ENCODE assay signal across 8 cellular contexts in genomic region chr7:124033093-124033806, GRCh38. TPM values are rescaled to one million over a fixed set of nuclear protein-coding genes. Genes with fewer than 3 reads are reported as not detected.
DNase-seq lines count a peak whose midpoint lies in the region; ATAC-seq and TF ChIP-seq lines count a peak whose summit lies in the region.

No MANE protein-coding gene starts in this region.

- no peaks in the 10 kb centered on the region for H3K36me3 ChIP-seq in A673 (ENCODE audit: insufficient read depth, low read length, poor library complexity, severe bottlenecking)
- no peaks in the 10 kb centered on the region for H3K36me3 ChIP-seq in hepatocyte (replicated peaks; ENCODE audit: insufficient read depth, low read depth)
- H3K36me3 ChIP-seq in sigmoid colon: no peaks in the 10 kb centered on the region

- peak overlapping the region; percentile 100 for H3K4me2 ChIP-seq in hepatocyte

- DNase-seq in A673 (ENCODE audit: low spot score) (peak; percentile 83), hepatocyte (ENCODE audit: low spot score) (peak; percentile 37), sigmoid colon (peak; percentile 54), lower leg skin (ENCODE audit: low spot score in 2 of 2) (no peak), SIG-M5 treated with dmso at 0.1 percent for 504 hours (lab: John Stamatoyannopoulos, UW; ENCODE audit: unreplicated experiment) (no peak)
- DNase-seq in activated T-helper 1 cell treated with anti-CD3 and anti-CD28 coated beads, Interleukin-12 subunit alpha, Interleukin-12 subunit beta, Interleukin-2, Interleukin-4 antibody, amounts not matched to agents 30 ng/mL and 10 ng/mL and 1 ng/mL, durations not matched to agents 14 hours and 24 hours and 36 hours (ENCODE audit: low spot score): no peak
- DNase-seq in CD4-positive, alpha-beta T cell: no peak

- WGBS in hepatocyte (ENCODE audit: low lambda C conversion rate, missing lambda C conversion rate): 4% methylated on average over 47 of the region's 71 CpGs
- WGBS in sigmoid colon, 2 donors: 2 to 3% methylated on average over 71 of the region's 71 CpGs
- 3% methylated on average over 5 to 20 of the region's 71 CpGs for WGBS in lower leg skin, 2 donors

- H3K36me3 Mint-ChIP-seq in activated T-helper 1 cell treated with anti-CD3 and anti-CD28 coated beads, Interleukin-12 subunit alpha, Interleukin-12 subunit beta, Interleukin-2, Interleukin-4 antibody, amounts not matched to agents 30 ng/mL and 10 ng/mL and 1 ng/mL, durations not matched to agents 14 hours and 24 hours and 36 hours (ENCODE audit: low read depth): peaks cover 1% of the 10 kb centered on the region
- H3K36me3 Mint-ChIP-seq in CD4-positive, alpha-beta T cell (ENCODE audit: low read depth): no peaks in the 10 kb centered on the region

- ATAC-seq in GM21529 (IDR thresholded peaks at IDR 0.05; ENCODE audit: unreplicated experiment): peak; percentile 22
- ATAC-seq in CD4-positive, alpha-beta T cell (ENCODE audit: poor library complexity): no peak

- CTCF ChIA-PET in A673 (lab: Charles Lee): no interaction called here
- CTCF ChIA-PET in CD4-positive, alpha-beta T cell (lab: Charles Lee): no interaction called here

- peak overlapping the region; percentile 7 for H3K4me3 Mint-ChIP-seq in activated T-helper 1 cell treated with anti-CD3 and anti-CD28 coated beads, Interleukin-12 subunit alpha, Interleukin-12 subunit beta, Interleukin-2, Interleukin-4 antibody, amounts not matched to agents 30 ng/mL and 10 ng/mL and 1 ng/mL, durations not matched to agents 14 hours and 24 hours and 36 hours
- no peak overlapping the region for H3K4me3 Mint-ChIP-seq in CD4-positive, alpha-beta T cell

- peak overlapping the region; percentile 61 for H2AFZ ChIP-seq in hepatocyte

- H3K79me2 ChIP-seq in hepatocyte: no peaks in the 10 kb centered on the region

- TF ChIP-seq POLR2A in sigmoid colon (IDR thresholded peaks at IDR 0.05): no peak
- no peak for TF ChIP-seq POLR2A in lower leg skin (IDR thresholded peaks at IDR 0.05)

- no peak for TF ChIP-seq CTCF in A673 (conservative IDR thresholded peaks at IDR 0.05; ENCODE audit: low read depth, low read length)
- TF ChIP-seq CTCF in hepatocyte (IDR thresholded peaks at IDR 0.05; ENCODE audit: poor library complexity): no peak
- no peak for TF ChIP-seq CTCF in sigmoid colon (IDR thresholded peaks at IDR 0.05)
- no peak for TF ChIP-seq CTCF in lower leg skin (IDR thresholded peaks at IDR 0.05)
- no peak for TF ChIP-seq CTCF in CD4-positive, alpha-beta T cell (IDR thresholded peaks at IDR 0.05)

- intact Hi-C loops in A673 (cut with micrococcal nuclease; ENCODE audit: unreplicated experiment) (loop anchor here (5.0 kb wide), 3 partner anchors 119 to 1731 kb away; partner anchors contain the start of gene FEZF1), sigmoid colon (cut with DNase I) (no loop called here), lower leg skin (cut with DNase I; ENCODE audit: low total_unique reads) (no loop called here)
- intact Hi-C loops in activated T-helper 1 cell treated with anti-CD3 and anti-CD28 coated beads, Interleukin-12 subunit alpha, Interleukin-12 subunit beta, Interleukin-2, Interleukin-4 antibody, amounts not matched to agents 30 ng/mL and 10 ng/mL and 1 ng/mL, durations not matched to agents 14 hours and 24 hours and 36 hours (cut with micrococcal nuclease): loop anchor here (5.0 to 10.0 kb wide), 2 partner anchors 734 to 1728 kb away; partner anchors contain the start of genes FEZF1 and GPR37
- intact Hi-C loops in CD4-positive, alpha-beta T cell (cut with DNase I, micrococcal nuclease): no loop called here

- H3K9me3 Mint-ChIP-seq in activated T-helper 1 cell treated with anti-CD3 and anti-CD28 coated beads, Interleukin-12 subunit alpha, Interleukin-12 subunit beta, Interleukin-2, Interleukin-4 antibody, amounts not matched to agents 30 ng/mL and 10 ng/mL and 1 ng/mL, durations not matched to agents 14 hours and 24 hours and 36 hours: no peaks in the 10 kb centered on the region
- H3K9me3 Mint-ChIP-seq in CD4-positive, alpha-beta T cell: peaks cover 3% of the 10 kb centered on the region

- H3K4me3 ChIP-seq in A673 (ENCODE audit: low read depth, low read length, poor library complexity, severe bottlenecking) (peak overlapping the region; percentile 77), hepatocyte (peak overlapping the region; percentile 15), sigmoid colon (peak overlapping the region; percentile 13 to 52 (median 42)), lower leg skin (ENCODE audit: low read depth, poor library complexity, severe bottlenecking) (no peak overlapping the region)

- no peaks in the 10 kb centered on the region for H3K9me2 ChIP-seq in hepatocyte (replicated peaks; ENCODE audit: insufficient read depth)

- H3K9me3 ChIP-seq in A673 (ENCODE audit: low read depth, low read length, poor library complexity, severe bottlenecking) (no peaks in the 10 kb centered on the region), hepatocyte (ENCODE audit: low read depth) (no peaks in the 10 kb centered on the region), sigmoid colon (no peaks in the 10 kb centered on the region)
- no peaks in the 10 kb centered on the region for H3K9me3 ChIP-seq in CD4-positive, alpha-beta T cell (ENCODE audit: control insufficient read depth, low read length)

- POLR2A ChIA-PET in A673 (lab: Charles Lee; ENCODE audit: low non-redundant PET): no interaction called here
- POLR2A ChIA-PET in CD4-positive, alpha-beta T cell (lab: Charles Lee): no interaction called here

- BruUV-seq in A673 (replicated peaks; lab: Mats Ljungman, UMichigan): no TSS peak

- H3K27me3 ChIP-seq in A673 (replicated peaks; ENCODE audit: insufficient read depth, low read depth, low read length, poor library complexity) (no peaks in the 10 kb centered on the region), hepatocyte (peaks cover 35% of the 10 kb centered on the region), sigmoid colon (peaks cover 9 to 53% (median 39%) of the 10 kb centered on the region in 3 donors)
- peaks cover 46% of the 10 kb centered on the region for H3K27me3 ChIP-seq in CD4-positive, alpha-beta T cell (ENCODE audit: control insufficient read depth, insufficient read depth, low read length)

- H3K27ac Mint-ChIP-seq in activated T-helper 1 cell treated with anti-CD3 and anti-CD28 coated beads, Interleukin-12 subunit alpha, Interleukin-12 subunit beta, Interleukin-2, Interleukin-4 antibody, amounts not matched to agents 30 ng/mL and 10 ng/mL and 1 ng/mL, durations not matched to agents 14 hours and 24 hours and 36 hours: no peak overlapping the region
- H3K27ac Mint-ChIP-seq in CD4-positive, alpha-beta T cell: no peak overlapping the region

- peak overlapping the region; percentile 98 for H3K27ac ChIP-seq in A673 (ENCODE audit: low read depth, low read length, poor library complexity, severe bottlenecking)
- H3K27ac ChIP-seq in hepatocyte: no peak overlapping the region
- peak overlapping the region in 1 of 4 donors; percentile 23 for H3K27ac ChIP-seq in sigmoid colon
- no peak overlapping the region for H3K27ac ChIP-seq in CD4-positive, alpha-beta T cell (ENCODE audit: low read depth, low read length)

- no peak for TF ChIP-seq EP300 in sigmoid colon (IDR thresholded peaks at IDR 0.05)

- H3K27me3 Mint-ChIP-seq in activated T-helper 1 cell treated with anti-CD3 and anti-CD28 coated beads, Interleukin-12 subunit alpha, Interleukin-12 subunit beta, Interleukin-2, Interleukin-4 antibody, amounts not matched to agents 30 ng/mL and 10 ng/mL and 1 ng/mL, durations not matched to agents 14 hours and 24 hours and 36 hours (ENCODE audit: insufficient read depth): peaks cover 37% of the 10 kb centered on the region
- peaks cover 73% of the 10 kb centered on the region for H3K27me3 Mint-ChIP-seq in CD4-positive, alpha-beta T cell

- no peaks in the 10 kb centered on the region for H4K20me1 ChIP-seq in hepatocyte (ENCODE audit: insufficient read depth, poor library complexity, severe bottlenecking)

- H3K4me1 ChIP-seq in A673 (ENCODE audit: insufficient read depth, low read length, poor library complexity, severe bottlenecking) (peaks cover 54% of the 10 kb centered on the region), hepatocyte (ENCODE audit: insufficient read depth) (peaks cover 5% of the 10 kb centered on the region), sigmoid colon (peaks cover 2 to 22% (median 19%) of the 10 kb centered on the region in 4 donors)

- peaks cover 4% of the 10 kb centered on the region for H3K4me1 Mint-ChIP-seq in activated T-helper 1 cell treated with anti-CD3 and anti-CD28 coated beads, Interleukin-12 subunit alpha, Interleukin-12 subunit beta, Interleukin-2, Interleukin-4 antibody, amounts not matched to agents 30 ng/mL and 10 ng/mL and 1 ng/mL, durations not matched to agents 14 hours and 24 hours and 36 hours (ENCODE audit: low read depth)
- H3K4me1 Mint-ChIP-seq in CD4-positive, alpha-beta T cell (ENCODE audit: low read depth): peaks cover 4% of the 10 kb centered on the region

RNA-seq across cellular contexts. Expression of gene TMEM229A, which starts 0.4 kb away (rescaled TPM):
- 22.2 and 24.6 TPM in 2 replicates for total RNA-seq in A673 (2021)
- total RNA-seq in activated T-helper 1 cell treated with anti-CD3 and anti-CD28 coated beads, Interleukin-12 subunit alpha, Interleukin-12 subunit beta, Interleukin-2, Interleukin-4 antibody, amounts not matched to agents 30 ng/mL and 10 ng/mL and 1 ng/mL, durations not matched to agents 14 hours and 24 hours and 36 hours: not detected in 2 replicates
- 0.17 and 1.3 TPM in 2 replicates for total RNA-seq in hepatocyte
- polyA plus RNA-seq in hepatocyte: 0.35 TPM in 1 of 2 replicates, not detected in the other
- under 1 TPM in 1 of 4 donors, not detected in 3; 0.71 TPM for total RNA-seq in sigmoid colon
- polyA plus RNA-seq in sigmoid colon: under 1 TPM in 1 of 3 donors, not detected in 2; 0.03 TPM
- total RNA-seq in lower leg skin: not detected
- total RNA-seq in CD4-positive, alpha-beta T cell: not detected

Comparison
In these comparisons a context has a peak if more than half of its experiments do, and no peak if none do; other contexts are left out.
1. DNase-seq: peak in A673 (single experiment), hepatocyte (single experiment) and sigmoid colon (single experiment); none in activated T-helper 1 cell treated with anti-CD3 and anti-CD28 coated beads, Interleukin-12 subunit alpha, Interleukin-12 subunit beta, Interleukin-2, Interleukin-4 antibody, amounts not matched to agents 30 ng/mL and 10 ng/mL and 1 ng/mL, durations not matched to agents 14 hours and 24 hours and 36 hours (single experiment), lower leg skin (0 of 2), SIG-M5 treated with dmso at 0.1 percent for 504 hours (single experiment) and CD4-positive, alpha-beta T cell (0 of 10).
2. intact Hi-C loops: an anchor here in A673 (5.0 kb wide) and activated T-helper 1 cell treated with anti-CD3 and anti-CD28 coated beads, Interleukin-12 subunit alpha, Interleukin-12 subunit beta, Interleukin-2, Interleukin-4 antibody, amounts not matched to agents 30 ng/mL and 10 ng/mL and 1 ng/mL, durations not matched to agents 14 hours and 24 hours and 36 hours (5.0 to 10.0 kb wide); none called in sigmoid colon, lower leg skin and CD4-positive, alpha-beta T cell.